Comparison of ENCODE assay signal across 8 cellular contexts in the genomic region with DNA sequence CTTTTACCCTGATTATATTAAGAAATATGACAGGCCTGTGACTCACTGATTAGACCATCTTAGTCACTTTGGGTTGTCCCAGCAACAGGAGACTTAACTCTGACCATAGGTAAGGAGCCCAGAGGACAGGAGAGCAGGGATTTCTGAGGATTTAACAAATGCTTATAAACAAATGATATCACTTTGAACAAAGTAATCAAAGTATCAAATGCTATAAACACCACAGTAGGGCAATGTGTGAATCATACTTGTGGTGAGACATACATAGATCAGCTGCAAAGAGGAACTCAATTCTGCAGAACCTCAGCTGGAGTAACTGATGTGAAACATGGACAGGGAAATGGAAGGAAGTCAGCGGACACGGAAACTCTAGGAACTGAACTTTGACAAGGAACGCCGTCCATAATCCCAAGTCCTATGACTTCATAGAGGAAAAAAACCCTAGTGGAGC.
A peak's percentile ranks its signal among the peaks of the same experiment; 100 is the strongest.
DNase-seq lines count a peak whose midpoint lies in the region; ATAC-seq, FAIRE-seq and TF ChIP-seq lines count a peak whose summit lies in the region.

No MANE protein-coding gene starts in this region.

- TF ChIP-seq POLR2A in H54 (IDR thresholded peaks at IDR 0.05; ENCODE audit: low read depth, low read length): no peak

- H3K4me3 ChIP-seq in RWPE2 (ENCODE audit: severe bottlenecking): no peak overlapping the region
- H3K4me3 ChIP-seq in skeletal muscle cell (ENCODE audit: low read depth, low read length): no peak overlapping the region

- peak overlapping the region; percentile 84 for H3K27ac ChIP-seq in RWPE2 (ENCODE audit: poor library complexity, severe bottlenecking)

- DNase-seq in H54 (ENCODE audit: insufficient read length, low spot score): peak; percentile 67
- no peak for DNase-seq in RWPE2 (ENCODE audit: low spot score)
- DNase-seq in skeletal muscle cell (ENCODE audit: low read depth): peak; percentile 52
- no peak for DNase-seq in HK-2 (ENCODE audit: unreplicated experiment)

- H3K4me1 ChIP-seq in RWPE2 (ENCODE audit: insufficient read depth, poor library complexity, severe bottlenecking): peaks cover 54% of the 10 kb centered on the region

- peak; percentile 76 for ATAC-seq in RWPE2 (ENCODE audit: low read depth)
- peak; percentile 71 for ATAC-seq in esophagus mucosa
- no peak for ATAC-seq in GM18870 (IDR thresholded peaks at IDR 0.05; ENCODE audit: unreplicated experiment)
- ATAC-seq in HG02852 (IDR thresholded peaks at IDR 0.05; ENCODE audit: unreplicated experiment): no peak
- ATAC-seq in GM21619 (IDR thresholded peaks at IDR 0.05; ENCODE audit: unreplicated experiment): no peak

- FAIRE-seq in H54 (lab: Jason Lieb, UNC): no peak

- no peak for TF ChIP-seq CTCF in RWPE2 (IDR thresholded peaks at IDR 0.05; ENCODE audit: poor library complexity, severe bottlenecking)

- H3K9me3 ChIP-seq in RWPE2 (ENCODE audit: severe bottlenecking): no peaks in the 10 kb centered on the region

- H3K27me3 ChIP-seq in RWPE2 (ENCODE audit: insufficient read depth, poor library complexity, severe bottlenecking): no peaks in the 10 kb centered on the region

- H3K36me3 ChIP-seq in RWPE2 (ENCODE audit: low read depth): no peaks in the 10 kb centered on the region

Comparison
In these comparisons a context has a peak if more than half of its experiments do, and no peak if none do; other contexts are left out.
1. DNase-seq: peak in H54 (single experiment) and skeletal muscle cell (single experiment); none in RWPE2 (single experiment) and HK-2 (single experiment).
2. ATAC-seq: peak in RWPE2 (single experiment) and esophagus mucosa (single experiment); none in GM18870 (single experiment), HG02852 (single experiment) and GM21619 (single experiment).